12 cellular contexts compared by ENCODE assay signal in genomic region chrX:446243-446642, GRCh38.
"Had no signal": no experiment of that assay in that cellular context is flagged by ENCODE, and none has a peak within 500 bp of the region (broad histone marks: within the 10 kb centered on the region; RNA-seq: fewer than 3 reads in every experiment).

No MANE protein-coding gene starts in this region.

- H3K27ac ChIP-seq: ascending aorta, neutrophil had no signal

- H3K9me3 ChIP-seq: ascending aorta, neutrophil, SK-N-SH had no signal

- H3K4me2 ChIP-seq: SK-N-SH had no signal

- H3K4me3 ChIP-seq: ascending aorta had no signal

- H3K4me1 ChIP-seq: ascending aorta had no signal

- ATAC-seq: activated naive CD8-positive, alpha-beta T cell treated with anti-CD3 and anti-CD28 coated beads, Interleukin-2, amount 50 U/mL, for 24 hours; T-cell had no signal

- H3K27me3 ChIP-seq: ascending aorta had no signal

- H3K36me3 ChIP-seq: ascending aorta, neutrophil had no signal

- DNase-seq: activated CD4-positive, alpha-beta T cell treated with anti-CD3 and anti-CD28 coated beads, Interleukin-2, amount 50 U/mL, for 48 hours; activated CD4-positive, CD25-positive, alpha-beta regulatory T cell treated with anti-CD3 and anti-CD28 coated beads, Interleukin-2, amount 50 U/mL, for 72 hours; activated naive CD4-positive, alpha-beta T cell treated with anti-CD3 and anti-CD28 coated beads for 36 hours; activated naive CD8-positive, alpha-beta T cell treated with anti-CD3 and anti-CD28 coated beads, Interleukin-2, amount 50 U/mL, for 24 hours; activated T-cell treated with anti-CD3 and anti-CD28 coated beads, Interleukin-2, amount 50 U/mL, for 1 hour; naive B cell; retina; SK-N-SH; T-cell; T-helper 9 cell had no signal

- H3K9ac ChIP-seq: SK-N-SH had no signal
